Comparison of ENCODE assay signal across 1 cellular context in genomic region chr19:7450243-7451223, GRCh38.
TF ChIP-seq lines count a peak whose summit lies in the region.

No MANE protein-coding gene starts in this region.

TF ChIP-seq in H1, 55 proteins besides CTCF, POLR2A, EP300 and RAD21 (continued from another document):
- no peak for TF ChIP-seq HDAC6 (IDR thresholded peaks at IDR 0.05; ENCODE audit: low read depth, low read length)
